ENCODE assay signal across 9 cellular contexts in genomic region chr2:34012728-34013302, GRCh38.
DNase-seq lines count a peak whose midpoint lies in the region; ATAC-seq, FAIRE-seq and TF ChIP-seq lines count a peak whose summit lies in the region.
"Had no signal": no experiment of that assay in that cellular context is flagged by ENCODE, and none has a peak within 500 bp of the region (broad histone marks: within the 10 kb centered on the region; RNA-seq: fewer than 3 reads in every experiment).

No MANE protein-coding gene starts in this region.

- DNase-seq in CMK (ENCODE audit: low read depth) (peak; percentile 8), Panc1 (ENCODE audit: low read depth, low spot score) (peak; percentile 33), H1 (ENCODE audit: low read depth in 1 of 2, low spot score in 2 of 2) (peak; percentile 53 to 84), mesenchymal stem cell (peak; percentile 23), ureter (ENCODE audit: low spot score) (peak; percentile 52)
- DNase-seq in natural killer cell treated with Interleukin-12 subunit alpha and Interleukin-12 subunit beta and Interleukin-15 and Interleukin-18, amount 100 ng/mL, for 72 hours (ENCODE audit: low spot score), result no peak

- WGBS in H1 (ENCODE audit: extremely low coverage in 1 of 2, insufficient coverage in 1 of 2, insufficient read length in 1 of 2, insufficient replicate concordance in 2 of 2, low coverage in 1 of 2, low lambda C conversion rate in 2 of 2, missing lambda C conversion rate in 1 of 2), 2 experiments, result 17% methylated on average over 6 of the region's 6 CpGs; no CpG with 5 or more reads in 1 of the 2 experiments
- 5% methylated on average over 6 of the region's 6 CpGs for WGBS in mesenchymal stem cell

- no peak for TF ChIP-seq POLR2A in H1 (IDR thresholded peaks at IDR 0.05; ENCODE audit: control extremely low read depth in 1 of 2, low read depth in 2 of 2, low read length in 2 of 2)

- H2BK5ac ChIP-seq in H1 (ENCODE audit: low read depth, low read length) (no peak overlapping the region), mesenchymal stem cell (ENCODE audit: low read depth, low read length, poor library complexity, severe bottlenecking) (no peak overlapping the region)

- 0 out of 3 replicates have a peak, but pooled peaks of 1 of the 2 experiments have one; percentile 48 for TF ChIP-seq EP300 in H1 (IDR thresholded peaks at IDR 0.05; ENCODE audit: borderline replicate concordance in 1 of 2, low read depth in 2 of 2, low read length in 2 of 2)

- no peaks in the 10 kb centered on the region for H3K36me3 Mint-ChIP-seq in natural killer cell treated with Interleukin-12 subunit alpha and Interleukin-12 subunit beta and Interleukin-15 and Interleukin-18, amount 100 ng/mL, for 72 hours

- H3K4me1 Mint-ChIP-seq in natural killer cell treated with Interleukin-12 subunit alpha and Interleukin-12 subunit beta and Interleukin-15 and Interleukin-18, amount 100 ng/mL, for 72 hours (ENCODE audit: low read depth in 2 of 2), result no peaks in the 10 kb centered on the region

- H3K4me3 ChIP-seq in Panc1 (ENCODE audit: low read depth in 2 of 2, low read length in 2 of 2) (no peak overlapping the region), H1 (ENCODE audit: extremely low read depth in 1 of 4, insufficient read depth in 2 of 4, low read depth in 3 of 4, low read length in 4 of 4) (no peak overlapping the region), mesenchymal stem cell (ENCODE audit: insufficient read depth in 1 of 2, low read depth in 1 of 2, low read length in 2 of 2) (no peak overlapping the region)

- H3K23ac ChIP-seq in H1 (ENCODE audit: insufficient read length) (no peak overlapping the region), mesenchymal stem cell (ENCODE audit: low read length in 2 of 2) (no peak overlapping the region)

- H3K14ac ChIP-seq in H1 (ENCODE audit: insufficient read length) (no peak overlapping the region), mesenchymal stem cell (ENCODE audit: low read length in 2 of 2) (no peak overlapping the region)

- BruUV-seq in Panc1 (replicated peaks; lab: Mats Ljungman, UMichigan), result no TSS peak

- no peaks in the 10 kb centered on the region for H3K4me1 ChIP-seq in Panc1 (ENCODE audit: control insufficient read depth, insufficient read depth, low read length)
- H3K4me1 ChIP-seq in H1 (replicated peaks in 1 of 4; ENCODE audit: control insufficient read depth in 3 of 4, insufficient read depth in 4 of 4, low read length in 3 of 4), result no peaks in the 10 kb centered on the region
- H3K4me1 ChIP-seq in mesenchymal stem cell (ENCODE audit: control insufficient read depth, insufficient read depth, low read depth, low read length), result no peaks in the 10 kb centered on the region

- H4K91ac ChIP-seq in H1 (replicated peaks; ENCODE audit: insufficient read length, low read length) (no peak overlapping the region), mesenchymal stem cell (ENCODE audit: low read length) (no peak overlapping the region)

- no peaks in the 10 kb centered on the region for H4K20me1 ChIP-seq in H1 (replicated peaks in 1 of 2; ENCODE audit: control insufficient read depth in 1 of 2, insufficient read depth in 2 of 2, low read length in 2 of 2)

- POLR2A ChIA-PET in Panc1 (lab: Charles Lee), result no interaction called here
- POLR2A ChIA-PET in H1 (lab: Charles Lee; ENCODE audit: partially characterized antibody), result no interaction called here

- peak; percentile 81 for TF ChIP-seq CTCF in Panc1 (IDR thresholded peaks at IDR 0.05)
- peak; percentile 78 to 88 (median 80) for TF ChIP-seq CTCF in H1 (IDR thresholded peaks at IDR 0.05; ENCODE audit: control extremely low read depth in 1 of 3, insufficient read depth in 1 of 3, low read depth in 1 of 3, low read length in 3 of 3)

- H3K79me1 ChIP-seq in H1 (ENCODE audit: low read depth, low read length), result no peaks in the 10 kb centered on the region
- no peaks in the 10 kb centered on the region for H3K79me1 ChIP-seq in mesenchymal stem cell (replicated peaks; ENCODE audit: low read length, poor library complexity, severe bottlenecking)

- H4K8ac ChIP-seq in H1 (ENCODE audit: extremely low read depth, insufficient read depth, low read length), result no peak overlapping the region
- H4K8ac ChIP-seq in mesenchymal stem cell (ENCODE audit: low read length), result no peak overlapping the region

- H3K27me3 ChIP-seq in Panc1 (ENCODE audit: control insufficient read depth, insufficient read depth, low read length), result no peaks in the 10 kb centered on the region
- H3K27me3 ChIP-seq in H1 (replicated peaks in 1 of 4; ENCODE audit: control insufficient read depth in 3 of 4, extremely low read depth in 1 of 4, insufficient read depth in 3 of 4, low read length in 3 of 4), result no peaks in the 10 kb centered on the region
- H3K27me3 ChIP-seq in mesenchymal stem cell (ENCODE audit: control insufficient read depth in 1 of 2, insufficient read depth in 1 of 2, low read length in 2 of 2), result no peaks in the 10 kb centered on the region

- ATAC-seq in GM18868 (IDR thresholded peaks at IDR 0.05; ENCODE audit: unreplicated experiment) (peak; percentile 91), HG03432 (IDR thresholded peaks at IDR 0.05; ENCODE audit: unreplicated experiment) (peak; percentile 88), Panc1 (peak; percentile 83; the same call in 1 of the 2 replicates)
- no peak for ATAC-seq in natural killer cell treated with Interleukin-12 subunit alpha and Interleukin-12 subunit beta and Interleukin-15 and Interleukin-18, amount 100 ng/mL, for 72 hours

- no peak overlapping the region for H4K5ac ChIP-seq in H1 (ENCODE audit: insufficient read length, low read depth, low read length)

- CTCF ChIA-PET in Panc1 (lab: Charles Lee) (no interaction called here), H1 (lab: Charles Lee; ENCODE audit: partially characterized antibody) (interaction anchor here (0.6 to 2.0 kb wide), 28 partner anchors 9 to 1624 kb away, joined by 3 to 16 read pairs (median 3); no protein-coding TSS in a partner anchor)

- peaks cover 0 to 2% of the 10 kb centered on the region in 2 donors for H3K27me3 Mint-ChIP-seq in natural killer cell treated with Interleukin-12 subunit alpha and Interleukin-12 subunit beta and Interleukin-15 and Interleukin-18, amount 100 ng/mL, for 72 hours

- H2AFZ ChIP-seq in H1 (ENCODE audit: low read length) (peak overlapping the region; percentile 47; the same call in 1 of the 2 replicates), mesenchymal stem cell (ENCODE audit: low read depth, low read length) (no peak overlapping the region)

- no peak overlapping the region for H3K56ac ChIP-seq in H1 (replicated peaks; ENCODE audit: insufficient read length, low read depth, low read length)

- H2BK12ac ChIP-seq in H1 (ENCODE audit: low read depth, low read length) (no peak overlapping the region), mesenchymal stem cell (ENCODE audit: low read length in 2 of 2) (no peak overlapping the region)

- H3K9ac ChIP-seq in H1 (replicated peaks in 1 of 4; ENCODE audit: extremely low read depth in 1 of 4, low read depth in 3 of 4, low read length in 3 of 4) (no peak overlapping the region), mesenchymal stem cell (ENCODE audit: low read length) (no peak overlapping the region)

- FAIRE-seq in H1 (lab: Jason Lieb, UNC), result peak; percentile 95

- H2BK15ac ChIP-seq in H1 (ENCODE audit: low read length) (no peak overlapping the region), mesenchymal stem cell (ENCODE audit: low read depth, poor library complexity, severe bottlenecking) (no peak overlapping the region)

- in situ Hi-C loops in Panc1 (cut with HindIII; ENCODE audit: low pct_unique_long_range_greater_than_20kb, low sequenced_read_pairs), result no loop called here

- H3K27ac ChIP-seq in Panc1 (ENCODE audit: low read length) (no peak overlapping the region), H1 (ENCODE audit: low read depth, low read length) (no peak overlapping the region), mesenchymal stem cell (ENCODE audit: low read length, poor library complexity, severe bottlenecking) (no peak overlapping the region)

- H2AK5ac ChIP-seq in H1 (ENCODE audit: low read depth, low read length), result no peak overlapping the region
- no peak overlapping the region for H2AK5ac ChIP-seq in mesenchymal stem cell (ENCODE audit: low read length, severe bottlenecking)

- no peaks in the 10 kb centered on the region for H3K23me2 ChIP-seq in H1 (ENCODE audit: low read depth, low read length)

- H3K27ac Mint-ChIP-seq in natural killer cell treated with Interleukin-12 subunit alpha and Interleukin-12 subunit beta and Interleukin-15 and Interleukin-18, amount 100 ng/mL, for 72 hours, result no peak overlapping the region
- H3K27ac Mint-ChIP-seq: T-helper 1 cell treated with Interleukin-12 subunit alpha and Interleukin-12 subunit beta and Interleukin-4 antibody, amounts not matched to agents 30 μg/mL and 1 μg/mL, for 36 hours had no signal

- H3K4me3 Mint-ChIP-seq in natural killer cell treated with Interleukin-12 subunit alpha and Interleukin-12 subunit beta and Interleukin-15 and Interleukin-18, amount 100 ng/mL, for 72 hours, result no peak overlapping the region
- H3K4me3 Mint-ChIP-seq: T-helper 1 cell treated with Interleukin-12 subunit alpha and Interleukin-12 subunit beta and Interleukin-4 antibody, amounts not matched to agents 30 μg/mL and 1 μg/mL, for 36 hours had no signal

- H3K4ac ChIP-seq in H1 (replicated peaks; ENCODE audit: insufficient read length, low read depth, low read length) (no peak overlapping the region), mesenchymal stem cell (ENCODE audit: low read depth in 1 of 2, low read length in 2 of 2) (no peak overlapping the region)

- no peak overlapping the region for H3K4me2 ChIP-seq in H1 (ENCODE audit: insufficient read depth in 1 of 2, low read depth in 2 of 2, low read length in 2 of 2)
- no peak overlapping the region for H3K4me2 ChIP-seq in mesenchymal stem cell (ENCODE audit: low read length, poor library complexity, severe bottlenecking)

- H3K36me3 ChIP-seq in Panc1 (ENCODE audit: control insufficient read depth, insufficient read depth, low read length), result no peaks in the 10 kb centered on the region
- no peaks in the 10 kb centered on the region for H3K36me3 ChIP-seq in H1 (ENCODE audit: control insufficient read depth in 2 of 4, insufficient read depth in 4 of 4, low read length in 3 of 4)
- no peaks in the 10 kb centered on the region for H3K36me3 ChIP-seq in mesenchymal stem cell (ENCODE audit: control insufficient read depth in 1 of 2, insufficient read depth in 2 of 2, low read depth in 1 of 2, low read length in 2 of 2)

- H3K79me2 ChIP-seq in H1 (ENCODE audit: control insufficient read depth in 1 of 2, insufficient read depth in 2 of 2, low read length in 2 of 2), result no peaks in the 10 kb centered on the region

- H3K9me3 ChIP-seq in Panc1 (ENCODE audit: control insufficient read depth, insufficient read depth, low read depth, low read length) (no peaks in the 10 kb centered on the region), H1 (ENCODE audit: insufficient read depth in 2 of 2, low read depth in 1 of 2, low read length in 1 of 2) (0 out of 4 replicates have a peak, but pooled peaks cover 0 to 5% of the 10 kb centered on the region in 2 experiments), mesenchymal stem cell (ENCODE audit: control insufficient read depth, low read length) (no peaks in the 10 kb centered on the region)

- H3K18ac ChIP-seq in H1 (ENCODE audit: extremely low read depth, low read length) (no peak overlapping the region), mesenchymal stem cell (ENCODE audit: low read depth in 1 of 2, low read length in 2 of 2) (no peak overlapping the region)

- H2BK120ac ChIP-seq in H1 (replicated peaks; ENCODE audit: low read depth, low read length) (no peak overlapping the region), mesenchymal stem cell (ENCODE audit: low read depth, low read length) (no peak overlapping the region)

- H2BK20ac ChIP-seq in H1 (ENCODE audit: low read length), result no peak overlapping the region

- peak; percentile 92 for TF ChIP-seq RAD21 in H1 (IDR thresholded peaks at IDR 0.05 in 1 of 2, conservative IDR thresholded peaks at IDR 0.05 in 1 of 2; ENCODE audit: low read depth in 2 of 2, low read length in 2 of 2)

- intact Hi-C loops in Panc1 (cut with micrococcal nuclease; ENCODE audit: unreplicated experiment), result no loop called here

- H3K9me3 Mint-ChIP-seq in natural killer cell treated with Interleukin-12 subunit alpha and Interleukin-12 subunit beta and Interleukin-15 and Interleukin-18, amount 100 ng/mL, for 72 hours, result no peaks in the 10 kb centered on the region
- H3K9me3 Mint-ChIP-seq: T-helper 1 cell treated with Interleukin-12 subunit alpha and Interleukin-12 subunit beta and Interleukin-4 antibody, amounts not matched to agents 30 μg/mL and 1 μg/mL, for 36 hours had no signal

Comparison
In these comparisons a context has a peak if more than half of its experiments do, and no peak if none do; other contexts are left out.
1. ATAC-seq: peak in GM18868 (single experiment), HG03432 (single experiment) and Panc1 (single experiment); none in natural killer cell treated with Interleukin-12 subunit alpha and Interleukin-12 subunit beta and Interleukin-15 and Interleukin-18, amount 100 ng/mL, for 72 hours (0 of 2).